Comparison of ENCODE assay signal across 8 cellular contexts in the genomic region with DNA sequence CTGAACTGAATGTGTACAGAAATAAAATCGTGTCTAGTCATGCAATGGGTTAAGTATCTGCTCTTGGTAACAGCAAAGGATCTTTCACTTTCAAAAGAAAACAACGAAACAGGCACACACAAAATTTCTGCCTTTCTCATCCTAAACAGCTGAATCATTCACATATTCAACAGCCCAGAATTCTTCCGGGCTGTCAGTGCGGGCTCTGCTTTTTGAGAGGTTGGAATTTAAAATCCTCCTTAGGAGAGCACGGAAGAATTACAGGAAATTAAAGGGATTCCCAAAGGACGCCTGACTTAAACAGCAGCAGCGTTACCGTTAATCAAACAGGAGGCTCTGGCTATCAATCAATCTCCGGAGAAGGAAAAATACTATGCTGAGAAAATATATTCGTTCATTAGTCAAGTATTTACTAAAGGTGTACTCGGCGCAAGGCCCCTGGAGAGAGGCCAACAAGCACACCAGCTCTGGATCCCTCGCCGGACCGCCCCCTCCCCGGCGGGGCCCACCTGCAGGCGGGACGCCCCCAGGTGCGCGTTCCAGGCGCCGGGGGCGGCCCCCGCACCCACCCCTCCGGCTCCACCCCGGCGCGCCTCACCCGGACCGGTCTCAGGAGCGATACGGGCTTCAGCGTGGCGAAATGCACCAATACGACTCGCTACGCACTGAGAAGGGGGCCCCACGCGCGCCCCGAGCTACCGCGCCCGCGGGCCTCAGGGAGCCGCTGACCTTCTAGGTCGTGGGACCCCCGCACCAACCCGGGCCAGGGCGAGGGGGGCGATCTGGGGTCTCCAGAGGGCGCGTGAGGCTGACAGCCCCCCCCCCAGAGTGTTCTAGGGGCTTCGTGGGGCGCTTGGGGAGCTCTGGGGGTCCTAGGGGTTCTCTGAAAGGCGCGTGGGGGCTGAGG. TPM values are rescaled to one million over a fixed set of nuclear protein-coding genes. Genes with fewer than 3 reads are reported as not detected.
DNase-seq lines count a peak whose midpoint lies in the region; ATAC-seq, FAIRE-seq and TF ChIP-seq lines count a peak whose summit lies in the region.

No MANE protein-coding gene starts in this region.

- TF ChIP-seq POLR2A in HepG2 (IDR thresholded peaks at IDR 0.05; ENCODE audit: insufficient read depth in 1 of 2, low read depth in 2 of 2, low read length in 2 of 2) = no peak

- DNase-seq in AG09309 (ENCODE audit: low read depth) (peak; percentile 17), GM19239 (ENCODE audit: insufficient read length, low spot score) (no peak), colonic mucosa (peak; percentile 59), HepG2 (ENCODE audit: low spot score) (peak; percentile 62)
- peak; percentile 15 for DNase-seq in activated CD4-positive, alpha-beta T cell treated with anti-CD3 and anti-CD28 coated beads for 1 hour
- DNase-seq in stimulated activated CD4-positive, alpha-beta T cell treated with anti-CD3 and anti-CD28 coated beads, Interleukin-4, amount 100 ng/mL, for 24 hours = peak; percentile 53

- POLR2A ChIA-PET in HepG2 (lab: Yijun Ruan, JAX) = interaction anchor here (1.2 to 5.0 kb wide), 16 partner anchors 16 to 217 kb away, joined by 3 to 56 read pairs (median 6); a partner anchor contains a TSS

- H3K4me2 ChIP-seq in Loucy (ENCODE audit: low read depth, low read length, poor library complexity, severe bottlenecking) (peak overlapping the region; percentile 86), HepG2 (ENCODE audit: low read depth, low read length) (peak overlapping the region; percentile 94)

- no peaks in the 10 kb centered on the region for H3K27me3 ChIP-seq in Loucy (ENCODE audit: insufficient read depth, low read length, poor library complexity, severe bottlenecking)
- H3K27me3 ChIP-seq in colonic mucosa = no peaks in the 10 kb centered on the region
- H3K27me3 ChIP-seq in HepG2 (ENCODE audit: control insufficient read depth in 1 of 2, insufficient read depth in 2 of 2, low read length in 2 of 2) = no peaks in the 10 kb centered on the region

- no peak for TF ChIP-seq EP300 in HepG2 (IDR thresholded peaks at IDR 0.05; ENCODE audit: low read depth in 2 of 2, low read length in 2 of 2)
- TF ChIP-seq EP300 in HepG2 (CRISPR knock-in tag; IDR thresholded peaks at IDR 0.05; ENCODE audit: borderline replicate concordance) = no peak

- H3K9me2 ChIP-seq in Loucy (replicated peaks; ENCODE audit: low read depth, low read length) = no peaks in the 10 kb centered on the region

- CTCF ChIA-PET in HepG2 (lab: Yijun Ruan, JAX; ENCODE audit: low intra/inter-chr PET ratio, low total read pairs) = no interaction called here

- BruUV-seq in HepG2 (replicated peaks; lab: Mats Ljungman, UMichigan) = TSS peak; percentile 55

- peaks cover 50% of the 10 kb centered on the region for H3K79me2 ChIP-seq in Loucy (ENCODE audit: insufficient read depth, low read length)
- H3K79me2 ChIP-seq in HepG2 (ENCODE audit: insufficient read depth, low read length) = peaks cover 47% of the 10 kb centered on the region

- H3K36me3 ChIP-seq in Loucy (ENCODE audit: insufficient read depth, low read length) = no peaks in the 10 kb centered on the region
- no peaks in the 10 kb centered on the region for H3K36me3 ChIP-seq in colonic mucosa
- H3K36me3 ChIP-seq in HepG2 (replicated peaks in 1 of 2; ENCODE audit: control insufficient read depth in 1 of 2, insufficient read depth in 2 of 2, low read length in 2 of 2) = no peaks in the 10 kb centered on the region

- FAIRE-seq in GM19239 (lab: Jason Lieb, UNC) (peak; percentile 76), HepG2 (lab: Jason Lieb, UNC) (no peak)

- peak overlapping the region; percentile 72 for H3K27ac ChIP-seq in colonic mucosa
- H3K27ac ChIP-seq in HepG2 (ENCODE audit: extremely low read length, insufficient read depth, low read length) = peak overlapping the region; percentile 66

- no peak for TF ChIP-seq CTCF in AG09309 (IDR thresholded peaks at IDR 0.05; ENCODE audit: control insufficient read depth, insufficient read depth, low read depth, low read length, missing control alignments)
- TF ChIP-seq CTCF in Loucy (conservative IDR thresholded peaks at IDR 0.05; ENCODE audit: low read length) = no peak
- no peak for TF ChIP-seq CTCF in colonic mucosa (IDR thresholded peaks at IDR 0.05)
- no peak for TF ChIP-seq CTCF in HepG2 (CRISPR knock-in tag; IDR thresholded peaks at IDR 0.05)

- H3K4me1 ChIP-seq in Loucy (ENCODE audit: insufficient read depth, low read length, poor library complexity, severe bottlenecking) (peaks cover 62% of the 10 kb centered on the region), colonic mucosa (no peaks in the 10 kb centered on the region), HepG2 (ENCODE audit: insufficient read depth, low read length) (peaks cover 68% of the 10 kb centered on the region)

- H3K9ac ChIP-seq in Loucy (ENCODE audit: low read depth, low read length, poor library complexity, severe bottlenecking) (peak overlapping the region; percentile 93), colonic mucosa (ENCODE audit: low read depth in 2 of 2, low read length in 2 of 2) (peak overlapping the region; percentile 85 to 99), HepG2 (ENCODE audit: insufficient read depth, low read depth, low read length) (peak overlapping the region; percentile 85)

- H3K9me3 ChIP-seq in Loucy (ENCODE audit: insufficient read depth, low read depth, low read length) (no peaks in the 10 kb centered on the region), colonic mucosa (no peaks in the 10 kb centered on the region), HepG2 (ENCODE audit: low read length) (no peaks in the 10 kb centered on the region)

- WGBS in HepG2 (ENCODE audit: low lambda C conversion rate) = 1% methylated on average over 32 of the region's 58 CpGs

- H2AFZ ChIP-seq in Loucy (ENCODE audit: low read length) (peak overlapping the region; percentile 61; the same call in 1 of the 2 replicates), HepG2 (ENCODE audit: low read length) (peak overlapping the region; percentile 18)

- H4K20me1 ChIP-seq in Loucy (ENCODE audit: insufficient read depth, low read length, poor library complexity, severe bottlenecking) (peaks cover 37% of the 10 kb centered on the region), HepG2 (ENCODE audit: insufficient read depth, low read length) (peaks cover 10% of the 10 kb centered on the region; the same call in 1 of the 2 replicates)

- in situ Hi-C loops in HepG2 (cut with HindIII; ENCODE audit: extremely low pct_ligation_motif_present, low pct_unique_long_range_greater_than_20kb) = no loop called here

- peak overlapping the region; percentile 90 for H3K4me3 ChIP-seq in AG09309 (ENCODE audit: control insufficient read depth, low read depth, low read length)
- peak overlapping the region; percentile 91 for H3K4me3 ChIP-seq in Loucy (ENCODE audit: low read length, poor library complexity, severe bottlenecking)
- H3K4me3 ChIP-seq in colonic mucosa = peak overlapping the region; percentile 96
- H3K4me3 ChIP-seq in HepG2 (replicated peaks in 1 of 3; ENCODE audit: insufficient read depth in 1 of 3, low read depth in 2 of 3, low read length in 3 of 3) = peak overlapping the region; percentile 76 to 99 (median 93)

- TF ChIP-seq RAD21 in HepG2 (CRISPR knock-in tag; IDR thresholded peaks at IDR 0.05) = no peak

- intact Hi-C loops in colonic mucosa (cut with DNase I) (loop anchor here (5.0 kb wide), 1 partner anchor 58 kb away; a partner anchor contains a TSS), HepG2 (cut with micrococcal nuclease; ENCODE audit: unreplicated experiment) (loop anchor here (5.0 kb wide), 1 partner anchor 68 kb away; a partner anchor contains a TSS)

- peak; percentile 51 for ATAC-seq in HepG2
- ATAC-seq in GM21367 (IDR thresholded peaks at IDR 0.05; ENCODE audit: unreplicated experiment) = no peak

- H3F3A ChIP-seq in Loucy (ENCODE audit: low read depth) = peaks cover 8% of the 10 kb centered on the region; the same call in 1 of the 2 replicates

RNA-seq across cellular contexts. Expression of a gene that starts 1.0 kb away (rescaled TPM):
- total RNA-seq in colonic mucosa (1 to 10 TPM; 7.5 to 8.4 TPM), HepG2 (2016; rRNA removed; fragmentation: Illumina TruSeq; extraction: Trizol) (9.5 and 15.2 TPM in 2 replicates)
- total RNA-seq in HepG2 (2016; cell fraction: cytosol; rRNA removed; fragmentation: Illumina TruSeq; extraction: Trizol; ENCODE audit: low read depth) = 5.7 and 8.3 TPM in 2 replicates
- 9.4 and 13.7 TPM in 2 replicates for total RNA-seq in HepG2 (2016; cell fraction: insoluble cytoplasmic fraction; rRNA removed; fragmentation: Illumina TruSeq; extraction: Trizol)
- 5.0 and 5.2 TPM in 2 replicates for total RNA-seq in HepG2 (2016; cell fraction: membrane; rRNA removed; fragmentation: Illumina TruSeq; extraction: Trizol)
- total RNA-seq in HepG2 (2016; cell fraction: nucleus; rRNA removed; fragmentation: Illumina TruSeq; extraction: Trizol) = 31.9 and 36.9 TPM in 2 replicates
- polyA plus RNA-seq in HepG2 (2011; rRNA removed) = 16.1 and 16.3 TPM in 2 replicates
- 3.3 and 5.9 TPM in 2 replicates for polyA plus RNA-seq in HepG2 (2011; cell fraction: cytosol; rRNA removed)
- 32.8 and 44.6 TPM in 2 replicates for polyA plus RNA-seq in HepG2 (2011; cell fraction: nucleus; rRNA removed)
- polyA plus RNA-seq in HepG2 (2012) = 17.1 and 18.6 TPM in 2 replicates
- polyA plus RNA-seq in HepG2 (2016; cell fraction: cytosol; fragmentation: Illumina TruSeq; extraction: Trizol; ENCODE audit: low read depth) = 0.59 and 0.69 TPM in 2 replicates
- polyA plus RNA-seq in HepG2 (2016; cell fraction: insoluble cytoplasmic fraction; fragmentation: Illumina TruSeq; extraction: Trizol; ENCODE audit: low read depth) = 9.7 and 10.6 TPM in 2 replicates
- 2.0 and 2.7 TPM in 2 replicates for polyA plus RNA-seq in HepG2 (2016; cell fraction: membrane; fragmentation: Illumina TruSeq; extraction: Trizol; ENCODE audit: low read depth)
- 41.0 and 41.3 TPM in 2 replicates for polyA plus RNA-seq in HepG2 (2016; cell fraction: nucleus; fragmentation: Illumina TruSeq; extraction: Trizol; ENCODE audit: insufficient read depth, low read depth)
- polyA minus RNA-seq in HepG2 (2011; rRNA and poly(A)+ RNA removed; ENCODE audit: low replicate concordance) = 6.7 and 8.6 TPM in 2 replicates
- polyA minus RNA-seq in HepG2 (2011; cell fraction: cytosol; rRNA and poly(A)+ RNA removed) = 2.5 and 5.2 TPM in 2 replicates
- 82.9 and 91.0 TPM in 2 replicates for polyA minus RNA-seq in HepG2 (2011; cell fraction: nucleus; rRNA and poly(A)+ RNA removed)

RNA-seq across cellular contexts. Expression of a gene that starts 19.2 kb away (rescaled TPM):
- total RNA-seq in colonic mucosa = not detected
- total RNA-seq in HepG2 (2016; rRNA removed; fragmentation: Illumina TruSeq; extraction: Trizol) = not detected in 2 replicates
- not detected in 2 replicates for total RNA-seq in HepG2 (2016; cell fraction: cytosol; rRNA removed; fragmentation: Illumina TruSeq; extraction: Trizol; ENCODE audit: low read depth)
- total RNA-seq in HepG2 (2016; cell fraction: insoluble cytoplasmic fraction; rRNA removed; fragmentation: Illumina TruSeq; extraction: Trizol) = not detected in 2 replicates
- total RNA-seq in HepG2 (2016; cell fraction: membrane; rRNA removed; fragmentation: Illumina TruSeq; extraction: Trizol) = not detected in 2 replicates
- not detected in 2 replicates for total RNA-seq in HepG2 (2016; cell fraction: nucleus; rRNA removed; fragmentation: Illumina TruSeq; extraction: Trizol)
- not detected in 2 replicates for polyA plus RNA-seq in HepG2 (2011; rRNA removed)
- not detected in 2 replicates for polyA plus RNA-seq in HepG2 (2011; cell fraction: cytosol; rRNA removed)
- polyA plus RNA-seq in HepG2 (2011; cell fraction: nucleus; rRNA removed) = not detected in 2 replicates
- not detected in 2 replicates for polyA plus RNA-seq in HepG2 (2012)
- not detected in 2 replicates for polyA plus RNA-seq in HepG2 (2016; cell fraction: cytosol; fragmentation: Illumina TruSeq; extraction: Trizol; ENCODE audit: low read depth)
- not detected in 2 replicates for polyA plus RNA-seq in HepG2 (2016; cell fraction: insoluble cytoplasmic fraction; fragmentation: Illumina TruSeq; extraction: Trizol; ENCODE audit: low read depth)
- polyA plus RNA-seq in HepG2 (2016; cell fraction: membrane; fragmentation: Illumina TruSeq; extraction: Trizol; ENCODE audit: low read depth) = not detected in 2 replicates
- not detected in 2 replicates for polyA plus RNA-seq in HepG2 (2016; cell fraction: nucleus; fragmentation: Illumina TruSeq; extraction: Trizol; ENCODE audit: insufficient read depth, low read depth)
- polyA minus RNA-seq in HepG2 (2011; rRNA and poly(A)+ RNA removed; ENCODE audit: low replicate concordance) = not detected in 2 replicates
- polyA minus RNA-seq in HepG2 (2011; cell fraction: cytosol; rRNA and poly(A)+ RNA removed) = not detected in 2 replicates
- not detected in 2 replicates for polyA minus RNA-seq in HepG2 (2011; cell fraction: nucleus; rRNA and poly(A)+ RNA removed)

RNA-seq across cellular contexts. Expression of a gene that starts 32.4 kb away (rescaled TPM):
- not detected for total RNA-seq in colonic mucosa
- not detected in 2 replicates for total RNA-seq in HepG2 (2016; rRNA removed; fragmentation: Illumina TruSeq; extraction: Trizol)
- total RNA-seq in HepG2 (2016; cell fraction: cytosol; rRNA removed; fragmentation: Illumina TruSeq; extraction: Trizol; ENCODE audit: low read depth) = not detected in 2 replicates
- total RNA-seq in HepG2 (2016; cell fraction: insoluble cytoplasmic fraction; rRNA removed; fragmentation: Illumina TruSeq; extraction: Trizol) = not detected in 2 replicates
- total RNA-seq in HepG2 (2016; cell fraction: membrane; rRNA removed; fragmentation: Illumina TruSeq; extraction: Trizol) = not detected in 2 replicates
- not detected in 2 replicates for total RNA-seq in HepG2 (2016; cell fraction: nucleus; rRNA removed; fragmentation: Illumina TruSeq; extraction: Trizol)
- polyA plus RNA-seq in HepG2 (2011; rRNA removed) = not detected in 2 replicates
- not detected in 2 replicates for polyA plus RNA-seq in HepG2 (2011; cell fraction: cytosol; rRNA removed)
- polyA plus RNA-seq in HepG2 (2011; cell fraction: nucleus; rRNA removed) = not detected in 2 replicates
- not detected in 2 replicates for polyA plus RNA-seq in HepG2 (2012)
- polyA plus RNA-seq in HepG2 (2016; cell fraction: cytosol; fragmentation: Illumina TruSeq; extraction: Trizol; ENCODE audit: low read depth) = not detected in 2 replicates
- polyA plus RNA-seq in HepG2 (2016; cell fraction: insoluble cytoplasmic fraction; fragmentation: Illumina TruSeq; extraction: Trizol; ENCODE audit: low read depth) = not detected in 2 replicates
- polyA plus RNA-seq in HepG2 (2016; cell fraction: membrane; fragmentation: Illumina TruSeq; extraction: Trizol; ENCODE audit: low read depth) = not detected in 2 replicates
- not detected in 2 replicates for polyA plus RNA-seq in HepG2 (2016; cell fraction: nucleus; fragmentation: Illumina TruSeq; extraction: Trizol; ENCODE audit: insufficient read depth, low read depth)
- polyA minus RNA-seq in HepG2 (2011; rRNA and poly(A)+ RNA removed; ENCODE audit: low replicate concordance) = not detected in 2 replicates
- not detected in 2 replicates for polyA minus RNA-seq in HepG2 (2011; cell fraction: cytosol; rRNA and poly(A)+ RNA removed)
- polyA minus RNA-seq in HepG2 (2011; cell fraction: nucleus; rRNA and poly(A)+ RNA removed) = not detected in 2 replicates

RNA-seq across cellular contexts. Expression of a gene that starts 58.3 kb away (rescaled TPM):
- total RNA-seq in colonic mucosa = 1 to 10 TPM; 8.5 to 9.6 TPM
- 26.0 and 26.4 TPM in 2 replicates for total RNA-seq in HepG2 (2016; rRNA removed; fragmentation: Illumina TruSeq; extraction: Trizol)
- 1.9 and 2.6 TPM in 2 replicates for total RNA-seq in HepG2 (2016; cell fraction: cytosol; rRNA removed; fragmentation: Illumina TruSeq; extraction: Trizol; ENCODE audit: low read depth)
- total RNA-seq in HepG2 (2016; cell fraction: insoluble cytoplasmic fraction; rRNA removed; fragmentation: Illumina TruSeq; extraction: Trizol) = 22.9 and 24.5 TPM in 2 replicates
- 8.6 and 9.9 TPM in 2 replicates for total RNA-seq in HepG2 (2016; cell fraction: membrane; rRNA removed; fragmentation: Illumina TruSeq; extraction: Trizol)
- total RNA-seq in HepG2 (2016; cell fraction: nucleus; rRNA removed; fragmentation: Illumina TruSeq; extraction: Trizol) = 19.0 and 22.5 TPM in 2 replicates
- polyA plus RNA-seq in HepG2 (2011; rRNA removed) = 16.9 and 21.9 TPM in 2 replicates
- 9.4 and 15.6 TPM in 2 replicates for polyA plus RNA-seq in HepG2 (2011; cell fraction: cytosol; rRNA removed)
- 66.6 and 67.6 TPM in 2 replicates for polyA plus RNA-seq in HepG2 (2011; cell fraction: nucleus; rRNA removed)
- 9.0 and 9.7 TPM in 2 replicates for polyA plus RNA-seq in HepG2 (2012)
- polyA plus RNA-seq in HepG2 (2016; cell fraction: cytosol; fragmentation: Illumina TruSeq; extraction: Trizol; ENCODE audit: low read depth) = 0.93 and 1.7 TPM in 2 replicates
- polyA plus RNA-seq in HepG2 (2016; cell fraction: insoluble cytoplasmic fraction; fragmentation: Illumina TruSeq; extraction: Trizol; ENCODE audit: low read depth) = 14.6 and 15.6 TPM in 2 replicates
- polyA plus RNA-seq in HepG2 (2016; cell fraction: membrane; fragmentation: Illumina TruSeq; extraction: Trizol; ENCODE audit: low read depth) = 3.4 and 4.4 TPM in 2 replicates
- polyA plus RNA-seq in HepG2 (2016; cell fraction: nucleus; fragmentation: Illumina TruSeq; extraction: Trizol; ENCODE audit: insufficient read depth, low read depth) = 27.5 and 33.7 TPM in 2 replicates
- 48.6 and 69.0 TPM in 2 replicates for polyA minus RNA-seq in HepG2 (2011; rRNA and poly(A)+ RNA removed; ENCODE audit: low replicate concordance)
- polyA minus RNA-seq in HepG2 (2011; cell fraction: cytosol; rRNA and poly(A)+ RNA removed) = 17.5 and 22.3 TPM in 2 replicates
- 37.7 and 38.0 TPM in 2 replicates for polyA minus RNA-seq in HepG2 (2011; cell fraction: nucleus; rRNA and poly(A)+ RNA removed)
